In the genomic region with DNA sequence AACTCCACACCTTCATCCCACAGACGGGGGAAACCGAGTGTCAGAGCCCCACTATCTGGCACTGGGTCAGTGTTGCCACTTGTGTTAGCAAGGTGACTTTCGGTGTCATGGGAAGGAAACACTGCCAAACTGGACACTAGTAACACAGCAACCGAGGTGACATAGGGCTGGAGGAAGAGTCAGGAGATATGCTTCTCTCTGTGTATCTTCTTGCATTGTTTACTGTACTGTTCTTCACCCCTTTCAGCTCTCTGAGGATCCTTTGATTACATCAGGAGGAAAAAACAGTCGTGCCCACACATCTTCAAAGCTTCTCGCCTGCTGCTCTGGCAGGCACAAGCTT, we compare ENCODE assay signal across 1 cellular context.
TF ChIP-seq lines count a peak whose summit lies in the region.

No MANE protein-coding gene starts in this region.

TF ChIP-seq in K562, 482 proteins besides CTCF, POLR2A, EP300 and RAD21 (continued from another document):
- TF ChIP-seq, protein P1, sequence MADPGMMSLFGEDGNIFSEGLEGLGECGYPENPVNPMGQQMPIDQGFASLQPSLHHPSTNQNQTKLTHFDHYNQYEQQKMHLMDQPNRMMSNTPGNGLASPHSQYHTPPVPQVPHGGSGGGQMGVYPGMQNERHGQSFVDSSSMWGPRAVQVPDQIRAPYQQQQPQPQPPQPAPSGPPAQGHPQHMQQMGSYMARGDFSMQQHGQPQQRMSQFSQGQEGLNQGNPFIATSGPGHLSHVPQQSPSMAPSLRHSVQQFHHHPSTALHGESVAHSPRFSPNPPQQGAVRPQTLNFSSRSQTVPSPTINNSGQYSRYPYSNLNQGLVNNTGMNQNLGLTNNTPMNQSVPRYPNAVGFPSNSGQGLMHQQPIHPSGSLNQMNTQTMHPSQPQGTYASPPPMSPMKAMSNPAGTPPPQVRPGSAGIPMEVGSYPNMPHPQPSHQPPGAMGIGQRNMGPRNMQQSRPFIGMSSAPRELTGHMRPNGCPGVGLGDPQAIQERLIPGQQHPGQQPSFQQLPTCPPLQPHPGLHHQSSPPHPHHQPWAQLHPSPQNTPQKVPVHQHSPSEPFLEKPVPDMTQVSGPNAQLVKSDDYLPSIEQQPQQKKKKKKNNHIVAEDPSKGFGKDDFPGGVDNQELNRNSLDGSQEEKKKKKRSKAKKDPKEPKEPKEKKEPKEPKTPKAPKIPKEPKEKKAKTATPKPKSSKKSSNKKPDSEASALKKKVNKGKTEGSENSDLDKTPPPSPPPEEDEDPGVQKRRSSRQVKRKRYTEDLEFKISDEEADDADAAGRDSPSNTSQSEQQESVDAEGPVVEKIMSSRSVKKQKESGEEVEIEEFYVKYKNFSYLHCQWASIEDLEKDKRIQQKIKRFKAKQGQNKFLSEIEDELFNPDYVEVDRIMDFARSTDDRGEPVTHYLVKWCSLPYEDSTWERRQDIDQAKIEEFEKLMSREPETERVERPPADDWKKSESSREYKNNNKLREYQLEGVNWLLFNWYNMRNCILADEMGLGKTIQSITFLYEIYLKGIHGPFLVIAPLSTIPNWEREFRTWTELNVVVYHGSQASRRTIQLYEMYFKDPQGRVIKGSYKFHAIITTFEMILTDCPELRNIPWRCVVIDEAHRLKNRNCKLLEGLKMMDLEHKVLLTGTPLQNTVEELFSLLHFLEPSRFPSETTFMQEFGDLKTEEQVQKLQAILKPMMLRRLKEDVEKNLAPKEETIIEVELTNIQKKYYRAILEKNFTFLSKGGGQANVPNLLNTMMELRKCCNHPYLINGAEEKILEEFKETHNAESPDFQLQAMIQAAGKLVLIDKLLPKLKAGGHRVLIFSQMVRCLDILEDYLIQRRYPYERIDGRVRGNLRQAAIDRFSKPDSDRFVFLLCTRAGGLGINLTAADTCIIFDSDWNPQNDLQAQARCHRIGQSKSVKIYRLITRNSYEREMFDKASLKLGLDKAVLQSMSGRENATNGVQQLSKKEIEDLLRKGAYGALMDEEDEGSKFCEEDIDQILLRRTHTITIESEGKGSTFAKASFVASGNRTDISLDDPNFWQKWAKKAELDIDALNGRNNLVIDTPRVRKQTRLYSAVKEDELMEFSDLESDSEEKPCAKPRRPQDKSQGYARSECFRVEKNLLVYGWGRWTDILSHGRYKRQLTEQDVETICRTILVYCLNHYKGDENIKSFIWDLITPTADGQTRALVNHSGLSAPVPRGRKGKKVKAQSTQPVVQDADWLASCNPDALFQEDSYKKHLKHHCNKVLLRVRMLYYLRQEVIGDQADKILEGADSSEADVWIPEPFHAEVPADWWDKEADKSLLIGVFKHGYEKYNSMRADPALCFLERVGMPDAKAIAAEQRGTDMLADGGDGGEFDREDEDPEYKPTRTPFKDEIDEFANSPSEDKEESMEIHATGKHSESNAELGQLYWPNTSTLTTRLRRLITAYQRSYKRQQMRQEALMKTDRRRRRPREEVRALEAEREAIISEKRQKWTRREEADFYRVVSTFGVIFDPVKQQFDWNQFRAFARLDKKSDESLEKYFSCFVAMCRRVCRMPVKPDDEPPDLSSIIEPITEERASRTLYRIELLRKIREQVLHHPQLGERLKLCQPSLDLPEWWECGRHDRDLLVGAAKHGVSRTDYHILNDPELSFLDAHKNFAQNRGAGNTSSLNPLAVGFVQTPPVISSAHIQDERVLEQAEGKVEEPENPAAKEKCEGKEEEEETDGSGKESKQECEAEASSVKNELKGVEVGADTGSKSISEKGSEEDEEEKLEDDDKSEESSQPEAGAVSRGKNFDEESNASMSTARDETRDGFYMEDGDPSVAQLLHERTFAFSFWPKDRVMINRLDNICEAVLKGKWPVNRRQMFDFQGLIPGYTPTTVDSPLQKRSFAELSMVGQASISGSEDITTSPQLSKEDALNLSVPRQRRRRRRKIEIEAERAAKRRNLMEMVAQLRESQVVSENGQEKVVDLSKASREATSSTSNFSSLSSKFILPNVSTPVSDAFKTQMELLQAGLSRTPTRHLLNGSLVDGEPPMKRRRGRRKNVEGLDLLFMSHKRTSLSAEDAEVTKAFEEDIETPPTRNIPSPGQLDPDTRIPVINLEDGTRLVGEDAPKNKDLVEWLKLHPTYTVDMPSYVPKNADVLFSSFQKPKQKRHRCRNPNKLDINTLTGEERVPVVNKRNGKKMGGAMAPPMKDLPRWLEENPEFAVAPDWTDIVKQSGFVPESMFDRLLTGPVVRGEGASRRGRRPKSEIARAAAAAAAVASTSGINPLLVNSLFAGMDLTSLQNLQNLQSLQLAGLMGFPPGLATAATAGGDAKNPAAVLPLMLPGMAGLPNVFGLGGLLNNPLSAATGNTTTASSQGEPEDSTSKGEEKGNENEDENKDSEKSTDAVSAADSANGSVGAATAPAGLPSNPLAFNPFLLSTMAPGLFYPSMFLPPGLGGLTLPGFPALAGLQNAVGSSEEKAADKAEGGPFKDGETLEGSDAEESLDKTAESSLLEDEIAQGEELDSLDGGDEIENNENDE (IDR thresholded peaks at IDR 0.05; ENCODE audit: low read depth, low read length) = no peak
- TF ChIP-seq PRPF4 (IDR thresholded peaks at IDR 0.05; ENCODE audit: insufficient read depth, low read depth, low read length, poor library complexity, severe bottlenecking) (no peak), SIN3B (IDR thresholded peaks at IDR 0.05; ENCODE audit: low read depth) (no peak), CEBPG (CRISPR knock-in tag; IDR thresholded peaks at IDR 0.05) (no peak), CEBPG (tag; conservative IDR thresholded peaks at IDR 0.05 in 1 of 2, IDR thresholded peaks at IDR 0.05 in 1 of 2) (no peak), GTF2F1 (IDR thresholded peaks at IDR 0.05; ENCODE audit: low read depth, low read length) (no peak), POLR2AphosphoS5 (IDR thresholded peaks at IDR 0.05; ENCODE audit: control insufficient read depth, insufficient read depth, low read depth, low read length) (no peak), MED1 (CRISPR knock-in tag; IDR thresholded peaks at IDR 0.05; ENCODE audit: borderline replicate concordance) (no peak), CHCHD3 (CRISPR knock-in tag; IDR thresholded peaks at IDR 0.05) (no peak)
- TF ChIP-seq, protein P2, sequence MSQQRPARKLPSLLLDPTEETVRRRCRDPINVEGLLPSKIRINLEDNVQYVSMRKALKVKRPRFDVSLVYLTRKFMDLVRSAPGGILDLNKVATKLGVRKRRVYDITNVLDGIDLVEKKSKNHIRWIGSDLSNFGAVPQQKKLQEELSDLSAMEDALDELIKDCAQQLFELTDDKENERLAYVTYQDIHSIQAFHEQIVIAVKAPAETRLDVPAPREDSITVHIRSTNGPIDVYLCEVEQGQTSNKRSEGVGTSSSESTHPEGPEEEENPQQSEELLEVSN (IDR thresholded peaks at IDR 0.05; ENCODE audit: borderline replicate concordance in 1 of 2, extremely low read depth in 1 of 2, insufficient read depth in 1 of 2, insufficient read length in 1 of 2, low read depth in 1 of 2, low read length in 1 of 2, poor library complexity in 1 of 2, severe bottlenecking in 1 of 2) = no peak
- TF ChIP-seq, protein P3, sequence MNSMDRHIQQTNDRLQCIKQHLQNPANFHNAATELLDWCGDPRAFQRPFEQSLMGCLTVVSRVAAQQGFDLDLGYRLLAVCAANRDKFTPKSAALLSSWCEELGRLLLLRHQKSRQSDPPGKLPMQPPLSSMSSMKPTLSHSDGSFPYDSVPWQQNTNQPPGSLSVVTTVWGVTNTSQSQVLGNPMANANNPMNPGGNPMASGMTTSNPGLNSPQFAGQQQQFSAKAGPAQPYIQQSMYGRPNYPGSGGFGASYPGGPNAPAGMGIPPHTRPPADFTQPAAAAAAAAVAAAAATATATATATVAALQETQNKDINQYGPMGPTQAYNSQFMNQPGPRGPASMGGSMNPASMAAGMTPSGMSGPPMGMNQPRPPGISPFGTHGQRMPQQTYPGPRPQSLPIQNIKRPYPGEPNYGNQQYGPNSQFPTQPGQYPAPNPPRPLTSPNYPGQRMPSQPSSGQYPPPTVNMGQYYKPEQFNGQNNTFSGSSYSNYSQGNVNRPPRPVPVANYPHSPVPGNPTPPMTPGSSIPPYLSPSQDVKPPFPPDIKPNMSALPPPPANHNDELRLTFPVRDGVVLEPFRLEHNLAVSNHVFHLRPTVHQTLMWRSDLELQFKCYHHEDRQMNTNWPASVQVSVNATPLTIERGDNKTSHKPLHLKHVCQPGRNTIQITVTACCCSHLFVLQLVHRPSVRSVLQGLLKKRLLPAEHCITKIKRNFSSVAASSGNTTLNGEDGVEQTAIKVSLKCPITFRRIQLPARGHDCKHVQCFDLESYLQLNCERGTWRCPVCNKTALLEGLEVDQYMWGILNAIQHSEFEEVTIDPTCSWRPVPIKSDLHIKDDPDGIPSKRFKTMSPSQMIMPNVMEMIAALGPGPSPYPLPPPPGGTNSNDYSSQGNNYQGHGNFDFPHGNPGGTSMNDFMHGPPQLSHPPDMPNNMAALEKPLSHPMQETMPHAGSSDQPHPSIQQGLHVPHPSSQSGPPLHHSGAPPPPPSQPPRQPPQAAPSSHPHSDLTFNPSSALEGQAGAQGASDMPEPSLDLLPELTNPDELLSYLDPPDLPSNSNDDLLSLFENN (IDR thresholded peaks at IDR 0.05; ENCODE audit: low read depth in 2 of 2, low read length in 2 of 2) = no peak
- TF ChIP-seq, protein P4, sequence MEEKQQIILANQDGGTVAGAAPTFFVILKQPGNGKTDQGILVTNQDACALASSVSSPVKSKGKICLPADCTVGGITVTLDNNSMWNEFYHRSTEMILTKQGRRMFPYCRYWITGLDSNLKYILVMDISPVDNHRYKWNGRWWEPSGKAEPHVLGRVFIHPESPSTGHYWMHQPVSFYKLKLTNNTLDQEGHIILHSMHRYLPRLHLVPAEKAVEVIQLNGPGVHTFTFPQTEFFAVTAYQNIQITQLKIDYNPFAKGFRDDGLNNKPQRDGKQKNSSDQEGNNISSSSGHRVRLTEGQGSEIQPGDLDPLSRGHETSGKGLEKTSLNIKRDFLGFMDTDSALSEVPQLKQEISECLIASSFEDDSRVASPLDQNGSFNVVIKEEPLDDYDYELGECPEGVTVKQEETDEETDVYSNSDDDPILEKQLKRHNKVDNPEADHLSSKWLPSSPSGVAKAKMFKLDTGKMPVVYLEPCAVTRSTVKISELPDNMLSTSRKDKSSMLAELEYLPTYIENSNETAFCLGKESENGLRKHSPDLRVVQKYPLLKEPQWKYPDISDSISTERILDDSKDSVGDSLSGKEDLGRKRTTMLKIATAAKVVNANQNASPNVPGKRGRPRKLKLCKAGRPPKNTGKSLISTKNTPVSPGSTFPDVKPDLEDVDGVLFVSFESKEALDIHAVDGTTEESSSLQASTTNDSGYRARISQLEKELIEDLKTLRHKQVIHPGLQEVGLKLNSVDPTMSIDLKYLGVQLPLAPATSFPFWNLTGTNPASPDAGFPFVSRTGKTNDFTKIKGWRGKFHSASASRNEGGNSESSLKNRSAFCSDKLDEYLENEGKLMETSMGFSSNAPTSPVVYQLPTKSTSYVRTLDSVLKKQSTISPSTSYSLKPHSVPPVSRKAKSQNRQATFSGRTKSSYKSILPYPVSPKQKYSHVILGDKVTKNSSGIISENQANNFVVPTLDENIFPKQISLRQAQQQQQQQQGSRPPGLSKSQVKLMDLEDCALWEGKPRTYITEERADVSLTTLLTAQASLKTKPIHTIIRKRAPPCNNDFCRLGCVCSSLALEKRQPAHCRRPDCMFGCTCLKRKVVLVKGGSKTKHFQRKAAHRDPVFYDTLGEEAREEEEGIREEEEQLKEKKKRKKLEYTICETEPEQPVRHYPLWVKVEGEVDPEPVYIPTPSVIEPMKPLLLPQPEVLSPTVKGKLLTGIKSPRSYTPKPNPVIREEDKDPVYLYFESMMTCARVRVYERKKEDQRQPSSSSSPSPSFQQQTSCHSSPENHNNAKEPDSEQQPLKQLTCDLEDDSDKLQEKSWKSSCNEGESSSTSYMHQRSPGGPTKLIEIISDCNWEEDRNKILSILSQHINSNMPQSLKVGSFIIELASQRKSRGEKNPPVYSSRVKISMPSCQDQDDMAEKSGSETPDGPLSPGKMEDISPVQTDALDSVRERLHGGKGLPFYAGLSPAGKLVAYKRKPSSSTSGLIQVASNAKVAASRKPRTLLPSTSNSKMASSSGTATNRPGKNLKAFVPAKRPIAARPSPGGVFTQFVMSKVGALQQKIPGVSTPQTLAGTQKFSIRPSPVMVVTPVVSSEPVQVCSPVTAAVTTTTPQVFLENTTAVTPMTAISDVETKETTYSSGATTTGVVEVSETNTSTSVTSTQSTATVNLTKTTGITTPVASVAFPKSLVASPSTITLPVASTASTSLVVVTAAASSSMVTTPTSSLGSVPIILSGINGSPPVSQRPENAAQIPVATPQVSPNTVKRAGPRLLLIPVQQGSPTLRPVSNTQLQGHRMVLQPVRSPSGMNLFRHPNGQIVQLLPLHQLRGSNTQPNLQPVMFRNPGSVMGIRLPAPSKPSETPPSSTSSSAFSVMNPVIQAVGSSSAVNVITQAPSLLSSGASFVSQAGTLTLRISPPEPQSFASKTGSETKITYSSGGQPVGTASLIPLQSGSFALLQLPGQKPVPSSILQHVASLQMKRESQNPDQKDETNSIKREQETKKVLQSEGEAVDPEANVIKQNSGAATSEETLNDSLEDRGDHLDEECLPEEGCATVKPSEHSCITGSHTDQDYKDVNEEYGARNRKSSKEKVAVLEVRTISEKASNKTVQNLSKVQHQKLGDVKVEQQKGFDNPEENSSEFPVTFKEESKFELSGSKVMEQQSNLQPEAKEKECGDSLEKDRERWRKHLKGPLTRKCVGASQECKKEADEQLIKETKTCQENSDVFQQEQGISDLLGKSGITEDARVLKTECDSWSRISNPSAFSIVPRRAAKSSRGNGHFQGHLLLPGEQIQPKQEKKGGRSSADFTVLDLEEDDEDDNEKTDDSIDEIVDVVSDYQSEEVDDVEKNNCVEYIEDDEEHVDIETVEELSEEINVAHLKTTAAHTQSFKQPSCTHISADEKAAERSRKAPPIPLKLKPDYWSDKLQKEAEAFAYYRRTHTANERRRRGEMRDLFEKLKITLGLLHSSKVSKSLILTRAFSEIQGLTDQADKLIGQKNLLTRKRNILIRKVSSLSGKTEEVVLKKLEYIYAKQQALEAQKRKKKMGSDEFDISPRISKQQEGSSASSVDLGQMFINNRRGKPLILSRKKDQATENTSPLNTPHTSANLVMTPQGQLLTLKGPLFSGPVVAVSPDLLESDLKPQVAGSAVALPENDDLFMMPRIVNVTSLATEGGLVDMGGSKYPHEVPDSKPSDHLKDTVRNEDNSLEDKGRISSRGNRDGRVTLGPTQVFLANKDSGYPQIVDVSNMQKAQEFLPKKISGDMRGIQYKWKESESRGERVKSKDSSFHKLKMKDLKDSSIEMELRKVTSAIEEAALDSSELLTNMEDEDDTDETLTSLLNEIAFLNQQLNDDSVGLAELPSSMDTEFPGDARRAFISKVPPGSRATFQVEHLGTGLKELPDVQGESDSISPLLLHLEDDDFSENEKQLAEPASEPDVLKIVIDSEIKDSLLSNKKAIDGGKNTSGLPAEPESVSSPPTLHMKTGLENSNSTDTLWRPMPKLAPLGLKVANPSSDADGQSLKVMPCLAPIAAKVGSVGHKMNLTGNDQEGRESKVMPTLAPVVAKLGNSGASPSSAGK (IDR thresholded peaks at IDR 0.05) = no peak
